In genomic region chr5:9670371-9670770, GRCh38 we compare ENCODE assay signal across 24 cellular contexts. TPM values are rescaled to one million over a fixed set of nuclear protein-coding genes. Genes with fewer than 3 reads are reported as not detected.
"Had no signal": no experiment of that assay in that cellular context is flagged by ENCODE, and none has a peak within 500 bp of the region (broad histone marks: within the 10 kb centered on the region; RNA-seq: fewer than 3 reads in every experiment).

No MANE protein-coding gene starts in this region.

- H3K4me1 Mint-ChIP-seq: nephron; stimulated activated effector memory CD8-positive, alpha-beta T cell treated with anti-CD3 and anti-CD28 coated beads, Interleukin-12 subunit alpha, Interleukin-12 subunit beta, amount 100 ng/mL, for 72 hours had no signal

- H3K4me3 Mint-ChIP-seq: nephron; stimulated activated effector memory CD8-positive, alpha-beta T cell treated with anti-CD3 and anti-CD28 coated beads, Interleukin-12 subunit alpha, Interleukin-12 subunit beta, amount 100 ng/mL, for 72 hours had no signal

- H3K36me3 Mint-ChIP-seq: stimulated activated effector memory CD8-positive, alpha-beta T cell treated with anti-CD3 and anti-CD28 coated beads, Interleukin-12 subunit alpha, Interleukin-12 subunit beta, amount 100 ng/mL, for 72 hours had no signal

- H3K27ac Mint-ChIP-seq: nephron; stimulated activated effector memory CD8-positive, alpha-beta T cell treated with anti-CD3 and anti-CD28 coated beads, Interleukin-12 subunit alpha, Interleukin-12 subunit beta, amount 100 ng/mL, for 72 hours had no signal

- ATAC-seq: esophagus mucosa; left colon; right lobe of liver; stimulated activated effector memory CD8-positive, alpha-beta T cell treated with anti-CD3 and anti-CD28 coated beads, Interleukin-12 subunit alpha, Interleukin-12 subunit beta, amount 100 ng/mL, for 72 hours; stimulated activated naive CD8-positive, alpha-beta T cell treated with anti-CD3 and anti-CD28 coated beads, Interleukin-15, Interleukin-2, amounts not matched to agents 100 U/mL and 50 U/mL, for 24 hours had no signal

- DNase-seq: effector memory CD4-positive, alpha-beta T cell; foreskin melanocyte; head of caudate nucleus; left colon; mesendoderm; occipital lobe; right lobe of liver; stimulated activated CD4-positive, alpha-beta T cell treated with anti-CD3 and anti-CD28 coated beads, Interleukin-4, amount 100 ng/mL, for 1 hour; stimulated activated CD8-positive, alpha-beta memory T cell treated with anti-CD3 and anti-CD28 coated beads, Interleukin-4, amount 100 ng/mL, for 48 hours; stimulated activated naive CD8-positive, alpha-beta T cell treated with anti-CD3 and anti-CD28 coated beads, Interleukin-15, Interleukin-2, amounts not matched to agents 100 U/mL and 50 U/mL, for 24 hours; tibial artery; upper lobe of left lung; uterus had no signal

RNA-seq across cellular contexts. Expression of gene TAS2R1, which starts 40.2 kb away (rescaled TPM):
- total RNA-seq: esophagus mucosa, kidney epithelial cell, left colon, liver, lung microvascular endothelial cell, mucosa of gallbladder, prostate gland, renal cortical epithelial cell, right lobe of liver, temporal lobe, upper lobe of left lung, uterus had no signal
- polyA plus RNA-seq: hepatocyte, liver had no signal
